In the genomic region with DNA sequence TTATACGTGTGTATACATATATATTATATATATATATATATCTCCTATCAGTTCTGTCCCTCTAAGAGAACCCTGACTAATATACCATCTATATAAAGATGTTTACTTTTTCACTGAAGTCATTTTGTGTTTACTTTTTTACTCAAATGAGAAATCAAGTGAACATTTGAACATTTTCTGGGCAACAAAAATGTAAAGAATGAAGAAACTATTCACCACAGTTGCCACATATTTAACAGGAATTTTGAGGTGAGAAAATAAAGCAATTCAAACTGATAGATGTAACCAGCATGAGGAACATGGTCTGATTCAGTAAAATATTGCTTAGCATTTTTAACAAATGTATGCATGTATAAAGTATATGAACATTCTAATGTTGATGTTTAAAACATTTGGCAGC, we compare ENCODE assay signal across 13 cellular contexts.
DNase-seq lines count a peak whose midpoint lies in the region; ATAC-seq, FAIRE-seq and TF ChIP-seq lines count a peak whose summit lies in the region.
"Had no signal": no experiment of that assay in that cellular context is flagged by ENCODE, and none has a peak within 500 bp of the region (broad histone marks: within the 10 kb centered on the region; RNA-seq: fewer than 3 reads in every experiment).

No MANE protein-coding gene starts in this region.

- ATAC-seq in pancreas, result no peak
- ATAC-seq: HCT116 had no signal

- no peak for TF ChIP-seq CTCF in astrocyte of the spinal cord (IDR thresholded peaks at IDR 0.05; ENCODE audit: low read depth, low read length)
- no peak for TF ChIP-seq CTCF in pancreas (IDR thresholded peaks at IDR 0.05)

- H3K36me3 ChIP-seq in pancreas (no peaks in the 10 kb centered on the region), SJCRH30 (no peaks in the 10 kb centered on the region)

- intact Hi-C loops in pancreas (cut with DNase I), result no loop called here

- H3K4me1 ChIP-seq in pancreas, result no peaks in the 10 kb centered on the region
- H3K4me1 ChIP-seq in SJCRH30, result peaks cover 3% of the 10 kb centered on the region; the same call in 1 of the 2 replicates

- FAIRE-seq in pancreas (lab: Jason Lieb, UNC), result no peak

- no peak overlapping the region for H3K4me3 ChIP-seq in astrocyte of the spinal cord (ENCODE audit: low read depth, low read length)
- no peak overlapping the region for H3K4me3 ChIP-seq in pancreas
- no peak overlapping the region for H3K4me3 ChIP-seq in SJCRH30

- H3K27ac ChIP-seq in pancreas, result no peak overlapping the region
- no peak overlapping the region for H3K27ac ChIP-seq in SJCRH30
- H3K27ac ChIP-seq: HL-60 had no signal

- DNase-seq in NCI-H460 (ENCODE audit: extremely low read depth, low read depth) (peak; percentile 16), astrocyte of the spinal cord (ENCODE audit: low read depth, low spot score) (peak; percentile 23), kidney glomerular epithelial cell (lab: John Stamatoyannopoulos, UW) (peak; percentile 8), pancreas (no peak), HCEC 1CT (no peak), SK-N-DZ (ENCODE audit: low spot score) (no peak), SJCRH30 (no peak)
- DNase-seq: C1 segment of cervical spinal cord; Calu3; CD4-positive, alpha-beta T cell; DMS 273 treated with DMSO at 0.1 percent for 48 hours had no signal

- in situ Hi-C loops in astrocyte of the spinal cord (cut with HindIII; ENCODE audit: low sequenced_read_pairs), result no loop called here

- H3K9me3 ChIP-seq in pancreas, result no peaks in the 10 kb centered on the region
- H3K9me3 ChIP-seq in SJCRH30 (replicated peaks), result no peaks in the 10 kb centered on the region

- H3K27me3 ChIP-seq in pancreas (no peaks in the 10 kb centered on the region), SJCRH30 (no peaks in the 10 kb centered on the region)

- WGBS in pancreas, 2 donors, result 71 to 85% methylated on average over 1 of the region's 1 CpG

Comparison
In these comparisons a context has a peak if more than half of its experiments do, and no peak if none do; other contexts are left out.
1. DNase-seq: peak in NCI-H460 (single experiment), astrocyte of the spinal cord (single experiment) and kidney glomerular epithelial cell (single experiment); none in pancreas (0 of 6), HCEC 1CT (single experiment), SK-N-DZ (single experiment) and SJCRH30 (0 of 2).